Comparison of ENCODE assay signal across 25 cellular contexts in genomic region chr16:57505169-57505568, GRCh38. TPM values are rescaled to one million over a fixed set of nuclear protein-coding genes. Genes with fewer than 3 reads are reported as not detected.
"Had no signal": no experiment of that assay in that cellular context is flagged by ENCODE, and none has a peak within 500 bp of the region (broad histone marks: within the 10 kb centered on the region; RNA-seq: fewer than 3 reads in every experiment).

No MANE protein-coding gene starts in this region.

- H3K27ac ChIP-seq: KMS-11 had no signal

- H3K4me3 Mint-ChIP-seq: activated CD8-positive, alpha-beta T cell treated with anti-CD3 and anti-CD28 coated beads, Interleukin-2, amount 10 ng/mL, durations not matched to agents 7 days and 5 days; activated naive CD8-positive, alpha-beta T cell treated with anti-CD3 and anti-CD28 coated beads, Interleukin-2, amount 50 U/mL, for 24 hours; activated T-cell treated with anti-CD3 and anti-CD28 coated beads, Interleukin-2, amount 50 U/mL, for 4 hours; brain; T-helper 1 cell treated with Interleukin-12 subunit alpha and Interleukin-12 subunit beta and Interleukin-4 antibody, amounts not matched to agents 30 μg/mL and 1 μg/mL, for 36 hours; WTC11 had no signal

- H3K9me3 Mint-ChIP-seq: activated naive CD4-positive, alpha-beta T cell treated with anti-CD3 and anti-CD28 coated beads, Interleukin-2, amount 50 U/mL, for 72 hours; activated naive CD8-positive, alpha-beta T cell treated with anti-CD3 and anti-CD28 coated beads, Interleukin-2, amount 50 U/mL, for 24 hours; activated T-cell treated with anti-CD3 and anti-CD28 coated beads, Interleukin-2, amount 50 U/mL, for 4 hours; brain; T-helper 1 cell treated with Interleukin-12 subunit alpha and Interleukin-12 subunit beta and Interleukin-4 antibody, amounts not matched to agents 30 μg/mL and 1 μg/mL, for 36 hours; WTC11 had no signal

- H3K27me3 Mint-ChIP-seq: activated naive CD8-positive, alpha-beta T cell treated with anti-CD3 and anti-CD28 coated beads, Interleukin-2, amount 50 U/mL, for 24 hours had no signal

- H3K4me1 Mint-ChIP-seq: activated naive CD8-positive, alpha-beta T cell treated with anti-CD3 and anti-CD28 coated beads, Interleukin-2, amount 50 U/mL, for 24 hours had no signal

- H3K27ac Mint-ChIP-seq: activated CD8-positive, alpha-beta T cell treated with anti-CD3 and anti-CD28 coated beads, Interleukin-2, amount 10 ng/mL, durations not matched to agents 7 days and 5 days; activated naive CD8-positive, alpha-beta T cell treated with anti-CD3 and anti-CD28 coated beads, Interleukin-2, amount 50 U/mL, for 24 hours; T-helper 1 cell treated with Interleukin-12 subunit alpha and Interleukin-12 subunit beta and Interleukin-4 antibody, amounts not matched to agents 30 μg/mL and 1 μg/mL, for 36 hours; WTC11 had no signal

- ATAC-seq: activated CD8-positive, alpha-beta T cell treated with anti-CD3 and anti-CD28 coated beads, Interleukin-2, amount 10 ng/mL, durations not matched to agents 7 days and 5 days; activated naive CD4-positive, alpha-beta T cell treated with anti-CD3 and anti-CD28 coated beads, Interleukin-2, amount 50 U/mL, for 72 hours; activated naive CD8-positive, alpha-beta T cell treated with anti-CD3 and anti-CD28 coated beads, Interleukin-2, amount 50 U/mL, for 24 hours; activated T-cell treated with anti-CD3 and anti-CD28 coated beads, Interleukin-2, amount 50 U/mL, for 4 hours; PC-3; WTC11 had no signal

- DNase-seq: activated CD4-positive, alpha-beta T cell treated with anti-CD3 and anti-CD28 coated beads for 48 hours; activated CD4-positive, alpha-beta T cell treated with anti-CD3 and anti-CD28 coated beads, Interleukin-2, amount 50 U/mL, for 4 hours; activated CD4-positive, CD25-positive, alpha-beta regulatory T cell treated with anti-CD3 and anti-CD28 coated beads, Interleukin-2, amount 50 U/mL, for 72 hours; activated CD8-positive, alpha-beta T cell treated with anti-CD3 and anti-CD28 coated beads, Interleukin-2, amount 10 ng/mL, durations not matched to agents 7 days and 5 days; activated effector memory CD4-positive, alpha-beta T cell treated with anti-CD3 and anti-CD28 coated beads, Interleukin-2, amount 50 U/mL, for 16 hours; activated naive CD4-positive, alpha-beta T cell treated with Interleukin-2 at 50 U/mL for 16 hours; activated naive CD8-positive, alpha-beta T cell treated with anti-CD3 and anti-CD28 coated beads, Interleukin-2, amount 50 U/mL, for 24 hours; activated T-cell treated with anti-CD3 and anti-CD28 coated beads, Interleukin-2, amount 50 U/mL, for 4 hours; amygdala; NCI-H1092 treated with DMSO at 0.1 percent for 48 hours; NCI-H1417 treated with DMSO at 0.1 percent for 48 hours; NCI-H1694 treated with DMSO at 0.1 percent for 48 hours; NCI-H2029 treated with DMSO at 0.1 percent for 48 hours; NCI-H345; NCI-H510A; NCI-H526 treated with DMSO at 0.1 percent for 48 hours; PC-3; SHP77 treated with DMSO at 0.1 percent for 48 hours had no signal

- H3K36me3 Mint-ChIP-seq: activated naive CD4-positive, alpha-beta T cell treated with anti-CD3 and anti-CD28 coated beads, Interleukin-2, amount 50 U/mL, for 72 hours; brain; WTC11 had no signal

RNA-seq across cellular contexts. Expression of gene ADGRG5, which starts 37.3 kb away (rescaled TPM):
- total RNA-seq: MCF 10A, PC-3, SK-MEL-5 had no signal
